In genomic region chr5:72673623-72674022, GRCh38 we compare ENCODE assay signal across 25 cellular contexts.
"Had no signal": no experiment of that assay in that cellular context is flagged by ENCODE, and none has a peak within 500 bp of the region (broad histone marks: within the 10 kb centered on the region; RNA-seq: fewer than 3 reads in every experiment).

No MANE protein-coding gene starts in this region.

- FAIRE-seq: astrocyte, urothelium cell line had no signal

- H3K27ac Mint-ChIP-seq: activated naive CD8-positive, alpha-beta T cell treated with anti-CD3 and anti-CD28 coated beads for 36 hours; immature natural killer cell; stimulated activated effector memory CD8-positive, alpha-beta T cell treated with anti-CD3 and anti-CD28 coated beads, Interleukin-12 subunit alpha, Interleukin-12 subunit beta, amount 100 ng/mL, for 72 hours; stimulated activated naive CD8-positive, alpha-beta T cell treated with anti-CD3 and anti-CD28 coated beads, Interleukin-15, amount 100 ng/mL, for 72 hours; WTC11 had no signal

- H3K4me1 ChIP-seq: left lung, right lobe of liver, suprapubic skin, tibial nerve had no signal

- H3K36me3 Mint-ChIP-seq: activated naive CD8-positive, alpha-beta T cell treated with anti-CD3 and anti-CD28 coated beads for 36 hours; immature natural killer cell; naive B cell; stimulated activated effector memory CD8-positive, alpha-beta T cell treated with anti-CD3 and anti-CD28 coated beads, Interleukin-12 subunit alpha, Interleukin-12 subunit beta, amount 100 ng/mL, for 72 hours; WTC11 had no signal

- H3K36me3 ChIP-seq: left lung, right lobe of liver, suprapubic skin, tibial nerve had no signal

- H3K9me3 Mint-ChIP-seq: immature natural killer cell had no signal

- H3K27ac ChIP-seq: left lung, right lobe of liver, skin epidermis, suprapubic skin, tibial nerve had no signal

- DNase-seq: activated CD4-positive, alpha-beta T cell treated with anti-CD3 and anti-CD28 coated beads, Interleukin-2, amount 50 U/mL, for 4 hours; activated CD8-positive, alpha-beta memory T cell treated with anti-CD3 and anti-CD28 coated beads, Interleukin-2, amount 50 U/mL, for 48 hours; activated naive CD4-positive, alpha-beta T cell treated with Interleukin-2 at 50 U/mL for 16 hours; activated naive CD8-positive, alpha-beta T cell treated with anti-CD3 and anti-CD28 coated beads for 36 hours; activated T-cell treated with anti-CD3 and anti-CD28 coated beads, Interleukin-2, amount 50 U/mL, for 48 hours; central memory CD4-positive, alpha-beta T cell; dermis blood vessel endothelial cell; effector CD8-positive, alpha-beta T cell; erythroblast; foreskin fibroblast; immature natural killer cell; left lung; naive B cell; nucleus accumbens; right lobe of liver; stimulated activated CD4-positive, alpha-beta T cell treated with anti-CD3 and anti-CD28 coated beads, Interleukin-1b, Interleukin-23, amount 100 ng/mL, for 48 hours; stimulated activated naive CD8-positive, alpha-beta T cell treated with anti-CD3 and anti-CD28 coated beads, Interleukin-15, amount 100 ng/mL, for 72 hours had no signal

- H3K4me3 Mint-ChIP-seq: activated naive CD8-positive, alpha-beta T cell treated with anti-CD3 and anti-CD28 coated beads for 36 hours; immature natural killer cell; naive B cell; stimulated activated effector memory CD8-positive, alpha-beta T cell treated with anti-CD3 and anti-CD28 coated beads, Interleukin-12 subunit alpha, Interleukin-12 subunit beta, amount 100 ng/mL, for 72 hours; stimulated activated naive CD8-positive, alpha-beta T cell treated with anti-CD3 and anti-CD28 coated beads, Interleukin-15, amount 100 ng/mL, for 72 hours; WTC11 had no signal

- H3K4me3 ChIP-seq: left lung, lung, right lobe of liver, skin epidermis, suprapubic skin, tibial nerve had no signal

- H3K4me1 Mint-ChIP-seq: activated naive CD8-positive, alpha-beta T cell treated with anti-CD3 and anti-CD28 coated beads for 36 hours; immature natural killer cell; naive B cell; stimulated activated effector memory CD8-positive, alpha-beta T cell treated with anti-CD3 and anti-CD28 coated beads, Interleukin-12 subunit alpha, Interleukin-12 subunit beta, amount 100 ng/mL, for 72 hours; stimulated activated naive CD8-positive, alpha-beta T cell treated with anti-CD3 and anti-CD28 coated beads, Interleukin-15, amount 100 ng/mL, for 72 hours; WTC11 had no signal

- H3K9me3 ChIP-seq: left lung, right lobe of liver, suprapubic skin had no signal
